Comparison of ENCODE assay signal across 28 cellular contexts in the genomic region with DNA sequence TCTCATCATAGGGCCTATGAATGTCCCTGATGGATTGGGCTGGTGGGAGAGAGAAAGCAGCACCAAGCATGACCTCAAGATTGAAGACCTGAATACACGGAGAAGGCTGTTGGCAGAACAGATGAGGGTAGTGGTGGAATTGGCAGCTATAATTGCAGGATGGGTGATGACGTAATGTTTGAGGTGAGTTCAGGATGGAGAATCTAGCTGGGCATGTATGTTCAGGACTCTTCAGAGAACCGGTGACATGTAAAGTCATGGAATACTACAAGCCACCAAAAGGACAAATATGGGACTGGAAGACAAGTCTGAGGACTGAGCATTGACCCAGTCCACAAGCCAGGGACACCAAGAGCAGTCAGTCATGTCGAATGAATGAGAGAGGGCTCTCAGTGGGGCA.
"Had no signal": no experiment of that assay in that cellular context is flagged by ENCODE, and none has a peak within 500 bp of the region (broad histone marks: within the 10 kb centered on the region; RNA-seq: fewer than 3 reads in every experiment).

No MANE protein-coding gene starts in this region.

- H3K36me3 ChIP-seq: neutrophil, pancreas, spleen, suprapubic skin, tibial artery, transverse colon, upper lobe of right lung, uterus had no signal

- DNase-seq: naive thymus-derived CD8-positive, alpha-beta T cell; nephron progenitor cell; nucleus accumbens; pancreas; psoas muscle; right cardiac atrium; spleen; stimulated activated CD4-positive, alpha-beta T cell treated with anti-CD3 and anti-CD28 coated beads, Interleukin-12 subunit alpha, Interleukin-12 subunit beta, amount 100 ng/mL, for 4 hours; stimulated activated CD4-positive, alpha-beta T cell treated with anti-CD3 and anti-CD28 coated beads, Interleukin-1b, Interleukin-23, amount 100 ng/mL, for 48 hours; stimulated activated CD4-positive, alpha-beta T cell treated with anti-CD3 and anti-CD28 coated beads, Interleukin-4, amount 100 ng/mL, for 1 hour; stimulated activated CD4-positive, alpha-beta T cell treated with anti-CD3 and anti-CD28 coated beads, Interleukin-4, amount 100 ng/mL, for 4 hours; stimulated activated CD8-positive, alpha-beta memory T cell treated with anti-CD3 and anti-CD28 coated beads, Interleukin-4, amount 100 ng/mL, for 48 hours; stimulated activated naive CD4-positive, alpha-beta T cell; stimulated activated naive CD8-positive, alpha-beta T cell treated with anti-CD3 and anti-CD28 coated beads, Interleukin-15, amount 100 ng/mL, for 72 hours; stimulated activated naive CD8-positive, alpha-beta T cell treated with anti-CD3 and anti-CD28 coated beads, Interleukin-15, Interleukin-2, amounts not matched to agents 100 U/mL and 50 U/mL, for 24 hours; substantia nigra; testis; tibial artery; transverse colon; upper lobe of right lung; uterus had no signal

- H3K27ac ChIP-seq: neutrophil, pancreas, psoas muscle, skin epidermis, spleen, suprapubic skin, testis, tibial artery, transverse colon, upper lobe of right lung, uterus had no signal

- H3K4me3 ChIP-seq: pancreas, psoas muscle, skin epidermis, smooth muscle cell, spleen, suprapubic skin, testis, tibial artery, transverse colon, upper lobe of right lung, uterus had no signal

- H3K4me1 ChIP-seq: pancreas, psoas muscle, spleen, suprapubic skin, testis, tibial artery, transverse colon, upper lobe of right lung, uterus had no signal

- H3K27me3 ChIP-seq: neutrophil, spleen, suprapubic skin, testis, tibial artery, transverse colon, upper lobe of right lung, uterus had no signal

- ATAC-seq: naive thymus-derived CD8-positive, alpha-beta T cell; natural killer cell treated with Interleukin-12 subunit alpha and Interleukin-12 subunit beta and Interleukin-15 and Interleukin-18, amount 100 ng/mL, for 72 hours; pancreas; psoas muscle; right cardiac atrium; sciatic nerve; stimulated activated memory B cell treated with anti-CD40 and anti-IgM and Interleukin-4, amounts not matched to agents 10 μg/mL and 1 μg/mL and 100 μg/mL, for 72 hours; stimulated activated naive CD8-positive, alpha-beta T cell treated with anti-CD3 and anti-CD28 coated beads, Interleukin-15, amount 100 ng/mL, for 72 hours; stimulated activated naive CD8-positive, alpha-beta T cell treated with anti-CD3 and anti-CD28 coated beads, Interleukin-15, Interleukin-2, amounts not matched to agents 100 U/mL and 50 U/mL, for 24 hours; upper lobe of right lung had no signal

- H3K9me3 ChIP-seq: pancreas, psoas muscle, suprapubic skin, testis, tibial artery, transverse colon, upper lobe of right lung, uterus had no signal

- H3K4me2 ChIP-seq: smooth muscle cell had no signal
